In genomic region chrX:20032201-20032600, GRCh38 we compare ENCODE assay signal across 16 cellular contexts. TPM values are rescaled to one million over a fixed set of nuclear protein-coding genes. Genes with fewer than 3 reads are reported as not detected.
DNase-seq lines count a peak whose midpoint lies in the region; TF ChIP-seq lines count a peak whose summit lies in the region.
"Had no signal": no experiment of that assay in that cellular context is flagged by ENCODE, and none has a peak within 500 bp of the region (broad histone marks: within the 10 kb centered on the region; RNA-seq: fewer than 3 reads in every experiment).

No MANE protein-coding gene starts in this region.

- no peak overlapping the region for H3K9ac ChIP-seq in neural progenitor cell

- H3K27ac ChIP-seq in neural progenitor cell = no peak overlapping the region

- H3K4me1 ChIP-seq in Caco-2 = peaks cover 37% of the 10 kb centered on the region
- no peaks in the 10 kb centered on the region for H3K4me1 ChIP-seq in neural progenitor cell

- TF ChIP-seq CTCF in Caco-2 (IDR thresholded peaks at IDR 0.05; ENCODE audit: insufficient read depth in 1 of 2, low read depth in 1 of 2, low read length in 1 of 2, severe bottlenecking in 1 of 2, unreplicated experiment in 1 of 2) = no peak
- TF ChIP-seq CTCF in osteocyte (IDR thresholded peaks at IDR 0.05) = no peak
- no peak for TF ChIP-seq CTCF in neural progenitor cell (IDR thresholded peaks at IDR 0.05)

- H3K4me3 Mint-ChIP-seq in Caco-2 (ENCODE audit: unreplicated experiment) (no peak overlapping the region), osteocyte (ENCODE audit: unreplicated experiment) (no peak overlapping the region), neural progenitor cell (no peak overlapping the region)
- H3K4me3 Mint-ChIP-seq: B cell; CD4-positive, CD25-positive, alpha-beta regulatory T cell; HFFc6; IgD-negative memory B cell had no signal

- CTCF ChIA-PET in Caco-2 (lab: Charles Lee) = no interaction called here

- no TSS peak for BruUV-seq in Caco-2 (replicated peaks; lab: Mats Ljungman, UMichigan)

- H3F3A ChIP-seq in neural progenitor cell (ENCODE audit: low read depth) = no peaks in the 10 kb centered on the region

- H3K9me3 Mint-ChIP-seq in Caco-2 (ENCODE audit: unreplicated experiment) = no peaks in the 10 kb centered on the region
- H3K9me3 Mint-ChIP-seq in osteocyte (ENCODE audit: unreplicated experiment) = no peaks in the 10 kb centered on the region
- peaks cover 5% of the 10 kb centered on the region for H3K9me3 Mint-ChIP-seq in neural progenitor cell
- H3K9me3 Mint-ChIP-seq: CD4-positive, CD25-positive, alpha-beta regulatory T cell; CD8-positive, alpha-beta memory T cell; HFFc6; IgD-negative memory B cell had no signal

- H3K4me2 ChIP-seq in neural progenitor cell = no peak overlapping the region

- intact Hi-C loops in Caco-2 (cut with micrococcal nuclease; ENCODE audit: unreplicated experiment) = no loop called here

- DNase-seq in Caco-2 (no peak), HT-29 (ENCODE audit: low spot score) (peak; percentile 39), SK-N-DZ (ENCODE audit: low spot score) (peak; percentile 6), osteocyte (ENCODE audit: extremely low spot score, unreplicated experiment) (no peak), neural progenitor cell (ENCODE audit: low spot score) (no peak), ureter (ENCODE audit: low spot score) (no peak)
- DNase-seq: C1 segment of cervical spinal cord; CD4-positive, CD25-positive, alpha-beta regulatory T cell; CD8-positive, alpha-beta memory T cell; COR-L47; GDM1; GOT3; H7; HFFc6 had no signal

- peaks cover 28% of the 10 kb centered on the region for H3K36me3 Mint-ChIP-seq in Caco-2 (ENCODE audit: insufficient read depth, unreplicated experiment)
- no peaks in the 10 kb centered on the region for H3K36me3 Mint-ChIP-seq in osteocyte (ENCODE audit: unreplicated experiment)
- no peaks in the 10 kb centered on the region for H3K36me3 Mint-ChIP-seq in neural progenitor cell

- H3K9me3 ChIP-seq in Caco-2 = no peaks in the 10 kb centered on the region
- no peaks in the 10 kb centered on the region for H3K9me3 ChIP-seq in neural progenitor cell (ENCODE audit: low read depth)

- H2AFZ ChIP-seq in neural progenitor cell (replicated peaks) = no peak overlapping the region

- H4K20me1 ChIP-seq in neural progenitor cell (ENCODE audit: low read depth) = no peaks in the 10 kb centered on the region

- H3K27ac Mint-ChIP-seq in Caco-2 (ENCODE audit: unreplicated experiment) (peak overlapping the region; percentile 28), osteocyte (ENCODE audit: unreplicated experiment) (no peak overlapping the region), neural progenitor cell (no peak overlapping the region)
- H3K27ac Mint-ChIP-seq: B cell; CD4-positive, CD25-positive, alpha-beta regulatory T cell; HFFc6; IgD-negative memory B cell had no signal

- H3K36me3 ChIP-seq in Caco-2 (ENCODE audit: control insufficient read depth, insufficient read depth, low read length) (no peaks in the 10 kb centered on the region), neural progenitor cell (no peaks in the 10 kb centered on the region)

- H3K27me3 ChIP-seq in Caco-2 (replicated peaks; ENCODE audit: control insufficient read depth, insufficient read depth, low read length) (no peaks in the 10 kb centered on the region), neural progenitor cell (no peaks in the 10 kb centered on the region)

- POLR2A ChIA-PET in Caco-2 (lab: Charles Lee) = no interaction called here

- no peak overlapping the region for H3K4me3 ChIP-seq in Caco-2 (ENCODE audit: low read depth, low read length)
- no peak overlapping the region for H3K4me3 ChIP-seq in neural progenitor cell

- H3K4me1 Mint-ChIP-seq in Caco-2 (ENCODE audit: low read depth, unreplicated experiment) (peaks cover 7% of the 10 kb centered on the region), osteocyte (ENCODE audit: unreplicated experiment) (no peaks in the 10 kb centered on the region), neural progenitor cell (no peaks in the 10 kb centered on the region)

- H3K79me2 ChIP-seq in neural progenitor cell (ENCODE audit: low read depth) = no peaks in the 10 kb centered on the region

- H3K27me3 Mint-ChIP-seq in Caco-2 (ENCODE audit: insufficient read depth, unreplicated experiment) (no peaks in the 10 kb centered on the region), osteocyte (ENCODE audit: unreplicated experiment) (no peaks in the 10 kb centered on the region), neural progenitor cell (ENCODE audit: insufficient read depth, low read depth) (peaks cover 7% of the 10 kb centered on the region)
- H3K27me3 Mint-ChIP-seq: B cell; CD4-positive, CD25-positive, alpha-beta regulatory T cell; IgD-negative memory B cell had no signal

RNA-seq across cellular contexts. Expression of gene BCLAF3, which starts 41.3 kb away (rescaled TPM):
- total RNA-seq in Caco-2 (2022) (5.7 and 7.8 TPM in 2 replicates), osteocyte (11.4 and 11.5 TPM in 2 replicates), neural progenitor cell (ENCODE audit: low replicate concordance) (7.4 and 9.7 TPM in 2 replicates), ureter (24.5 TPM)
- total RNA-seq in HT-29 (2014; rRNA removed; shearing (Covaris generic)) = 2.6 and 2.8 TPM in 2 replicates
- polyA plus RNA-seq in SK-N-DZ (2014; cell fraction: cytosol; rRNA removed) = 2.9 and 4.1 TPM in 2 replicates
- polyA plus RNA-seq in SK-N-DZ (2014; cell fraction: nucleus; rRNA removed) = 6.7 and 95.8 TPM in 2 replicates

Comparison
In these comparisons a context has a peak if more than half of its experiments do, and no peak if none do; other contexts are left out.
1. DNase-seq: peak in HT-29 (single experiment) and SK-N-DZ (single experiment); none in Caco-2 (0 of 2), osteocyte (single experiment), neural progenitor cell (single experiment) and ureter (single experiment).